8 cellular contexts compared by ENCODE assay signal in the genomic region with DNA sequence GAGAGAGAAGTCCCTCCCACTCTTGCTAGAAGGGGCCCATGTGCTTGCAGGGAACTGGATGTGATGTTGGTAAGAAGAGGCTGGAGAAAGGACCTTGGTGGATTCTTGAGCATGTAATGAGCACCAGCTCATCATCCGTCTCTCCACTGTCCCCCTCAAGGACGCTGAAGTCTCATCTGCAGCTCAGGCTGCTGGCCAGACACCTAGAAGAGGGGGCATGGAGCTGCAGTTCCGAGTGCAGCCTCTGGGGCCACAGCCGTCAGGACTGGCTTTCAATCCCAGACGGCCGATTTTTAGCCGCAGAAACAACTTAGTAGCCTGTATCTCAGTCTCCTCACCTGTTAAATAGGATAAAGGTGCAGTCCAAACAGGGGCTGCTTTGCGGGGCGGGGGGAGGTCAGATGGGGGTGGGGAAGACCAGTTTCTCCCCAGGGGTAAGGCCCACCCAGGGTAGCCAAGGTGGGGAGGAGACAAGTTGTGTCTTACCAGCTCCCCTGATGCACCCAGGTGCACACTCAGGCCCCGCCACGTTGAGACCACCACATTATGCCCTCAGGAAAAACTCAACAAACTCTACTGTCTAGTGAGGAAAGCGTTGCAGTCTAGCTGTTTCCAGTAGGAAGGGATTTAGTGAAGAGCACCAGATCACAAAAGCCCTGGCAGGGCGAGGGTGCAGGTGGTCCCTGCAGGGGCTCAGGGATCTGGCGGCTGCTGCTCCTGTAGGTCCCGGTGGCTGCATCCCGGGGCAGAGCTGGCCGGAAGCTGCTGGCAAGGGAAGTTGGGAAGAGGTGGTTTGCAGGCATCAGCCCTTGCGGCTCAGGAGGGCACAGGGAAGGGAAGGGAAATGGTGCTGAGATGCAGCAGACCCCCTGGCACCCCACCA. TPM values are rescaled to one million over a fixed set of nuclear protein-coding genes. Genes with fewer than 3 reads are reported as not detected.
DNase-seq lines count a peak whose midpoint lies in the region; ATAC-seq and TF ChIP-seq lines count a peak whose summit lies in the region.

No MANE protein-coding gene starts in this region.

- intact Hi-C loops in Right ventricle myocardium inferior (cut with DNase I), result no loop called here

- ATAC-seq in Right ventricle myocardium inferior (no peak), foreskin keratinocyte (peak; percentile 19), HG02759 (IDR thresholded peaks at IDR 0.05; ENCODE audit: unreplicated experiment) (no peak), HG02884 (IDR thresholded peaks at IDR 0.05; ENCODE audit: unreplicated experiment) (no peak)

- TF ChIP-seq CTCF in cardiac muscle cell (IDR thresholded peaks at IDR 0.05; ENCODE audit: low read depth, low read length) (peak; percentile 82), foreskin keratinocyte (conservative IDR thresholded peaks at IDR 0.05) (peak; percentile 70)

- no peaks in the 10 kb centered on the region for H3K27me3 ChIP-seq in cardiac muscle cell
- H3K27me3 ChIP-seq in foreskin keratinocyte, result no peaks in the 10 kb centered on the region

- H3K27ac ChIP-seq in cardiac muscle cell, result no peak overlapping the region
- H3K27ac ChIP-seq in foreskin keratinocyte, result no peak overlapping the region

- no peaks in the 10 kb centered on the region for H3K36me3 ChIP-seq in cardiac muscle cell

- DNase-seq in cardiac muscle cell (ENCODE audit: low read depth in 1 of 2, low spot score in 1 of 2), result peak; percentile 60 to 69
- DNase-seq in Right ventricle myocardium inferior (ENCODE audit: missing footprints), result no peak
- peak; percentile 83 for DNase-seq in NCI-H82 (lab: John Stamatoyannopoulos, UW)
- DNase-seq in activated T-helper 9 cell treated with anti-CD3 and anti-CD28 coated beads, Interleukin-2, amount 50 U/mL, for 16 hours (ENCODE audit: low read depth), result peak; percentile 16
- no peak for DNase-seq in foreskin keratinocyte
- DNase-seq in retina, result peak; percentile 42

- no peak overlapping the region for H3K4me3 ChIP-seq in cardiac muscle cell

- no peaks in the 10 kb centered on the region for H3K9me3 ChIP-seq in cardiac muscle cell (ENCODE audit: low read depth)

- H3K4me1 ChIP-seq in cardiac muscle cell (ENCODE audit: low read depth), result peaks cover 4% of the 10 kb centered on the region
- H3K4me1 ChIP-seq in foreskin keratinocyte, result peaks cover 9% of the 10 kb centered on the region

RNA-seq across cellular contexts. Expression of a gene that starts 29.5 kb away (rescaled TPM):
- 15.8 and 16.4 TPM in 2 replicates for total RNA-seq in cardiac muscle cell
- 12.2 and 21.8 TPM in 2 replicates for polyA plus RNA-seq in cardiac muscle cell
- 12.3 TPM for total RNA-seq in Right ventricle myocardium inferior
- 21.5 and 23.3 TPM in 2 replicates for total RNA-seq in foreskin keratinocyte
- 18.7 and 18.8 TPM in 2 replicates for polyA plus RNA-seq in foreskin keratinocyte

RNA-seq across cellular contexts. Expression of a gene that starts 43.6 kb away (rescaled TPM):
- total RNA-seq in cardiac muscle cell (85.7 and 118 TPM in 2 replicates), Right ventricle myocardium inferior (19.5 TPM), foreskin keratinocyte (0.07 TPM in 2 replicates)
- polyA plus RNA-seq in cardiac muscle cell (88.8 and 130 TPM in 2 replicates), foreskin keratinocyte (0.03 and 0.08 TPM in 2 replicates)

Comparison
In these comparisons a context has a peak if more than half of its experiments do, and no peak if none do; other contexts are left out.
1. DNase-seq: peak in cardiac muscle cell (2 of 2), NCI-H82 (single experiment), activated T-helper 9 cell treated with anti-CD3 and anti-CD28 coated beads, Interleukin-2, amount 50 U/mL, for 16 hours (single experiment) and retina (single experiment); none in Right ventricle myocardium inferior (single experiment) and foreskin keratinocyte (0 of 2).
2. RNA of a gene that starts 43.6 kb away (total RNA-seq): 85.7 to 118 TPM in cardiac muscle cell and 19.5 TPM in Right ventricle myocardium inferior (single experiment); 0.07 TPM in foreskin keratinocyte; every median in the first group is over 10 times any median in the second.